In genomic region chr2:149365826-149366583, GRCh38 we compare ENCODE assay signal across 11 cellular contexts. TPM values are rescaled to one million over a fixed set of nuclear protein-coding genes. Genes with fewer than 3 reads are reported as not detected.
DNase-seq lines count a peak whose midpoint lies in the region; ATAC-seq, FAIRE-seq and TF ChIP-seq lines count a peak whose summit lies in the region.
"Had no signal": no experiment of that assay in that cellular context is flagged by ENCODE, and none has a peak within 500 bp of the region (broad histone marks: within the 10 kb centered on the region; RNA-seq: fewer than 3 reads in every experiment).

No MANE protein-coding gene starts in this region.

- ATAC-seq in Right ventricle myocardium inferior (no peak), HG03378 (IDR thresholded peaks at IDR 0.05; ENCODE audit: unreplicated experiment) (no peak)
- ATAC-seq: gastrocnemius medialis had no signal

- H3K27me3 ChIP-seq in cardiac muscle cell (no peaks in the 10 kb centered on the region), iPS-20b (ENCODE audit: insufficient read depth, low read length) (no peaks in the 10 kb centered on the region), MG63 (no peaks in the 10 kb centered on the region)
- H3K27me3 ChIP-seq: adrenal gland, gastrocnemius medialis had no signal

- H3K4me3 ChIP-seq in cardiac muscle cell: no peak overlapping the region
- peak overlapping the region; percentile 8; the same call in 1 of the 2 replicates for H3K4me3 ChIP-seq in iPS-20b (ENCODE audit: low read length)
- H3K4me3 ChIP-seq in MG63: no peak overlapping the region
- H3K4me3 ChIP-seq: adrenal gland, gastrocnemius medialis had no signal

- DNase-seq in cardiac muscle cell (ENCODE audit: low read depth in 1 of 2, low spot score in 1 of 2) (peak in 1 of 2 donors; percentile 7), Right ventricle myocardium inferior (ENCODE audit: missing footprints) (no peak), RCC 7860 (ENCODE audit: low spot score) (peak; percentile 18), T1000 (lab: John Stamatoyannopoulos, UW) (no peak), MG63 (no peak), foreskin melanocyte (no peak)
- DNase-seq: activated CD4-positive, alpha-beta T cell treated with anti-CD3 and anti-CD28 coated beads for 1 hour; adrenal gland; gastrocnemius medialis had no signal

- H3K27ac ChIP-seq in cardiac muscle cell: peak overlapping the region; percentile 25
- no peak overlapping the region for H3K27ac ChIP-seq in iPS-20b (ENCODE audit: low read length)
- H3K27ac ChIP-seq: adrenal gland, gastrocnemius medialis had no signal

- no peak for TF ChIP-seq CTCF in cardiac muscle cell (IDR thresholded peaks at IDR 0.05; ENCODE audit: low read depth, low read length)

- no peak for FAIRE-seq in RCC 7860 (lab: Jason Lieb, UNC)

- H3K9me3 ChIP-seq in cardiac muscle cell (ENCODE audit: low read depth) (no peaks in the 10 kb centered on the region), iPS-20b (ENCODE audit: insufficient read depth, low read depth, low read length) (no peaks in the 10 kb centered on the region; the same call in 1 of the 2 replicates), MG63 (no peaks in the 10 kb centered on the region)
- H3K9me3 ChIP-seq: adrenal gland, gastrocnemius medialis had no signal

- H3K4me1 ChIP-seq in cardiac muscle cell (ENCODE audit: low read depth) (peaks cover 34% of the 10 kb centered on the region), iPS-20b (ENCODE audit: insufficient read depth, low read length) (peaks cover 21% of the 10 kb centered on the region; the same call in 1 of the 2 replicates)
- H3K4me1 ChIP-seq: adrenal gland, gastrocnemius medialis had no signal

- H3K9ac ChIP-seq in iPS-20b (ENCODE audit: low read depth, low read length): no peak overlapping the region

- intact Hi-C loops in Right ventricle myocardium inferior (cut with DNase I): no loop called here

- no peaks in the 10 kb centered on the region for H3K36me3 ChIP-seq in cardiac muscle cell
- H3K36me3 ChIP-seq in iPS-20b (ENCODE audit: insufficient read depth, low read depth, low read length): no peaks in the 10 kb centered on the region
- H3K36me3 ChIP-seq in MG63: no peaks in the 10 kb centered on the region
- H3K36me3 ChIP-seq: adrenal gland, gastrocnemius medialis had no signal

RNA-seq across cellular contexts. Expression of gene LYPD6, which starts 35.6 kb away (rescaled TPM):
- 7.6 and 10.7 TPM in 2 replicates for total RNA-seq in cardiac muscle cell
- polyA plus RNA-seq in cardiac muscle cell: 5.8 and 7.4 TPM in 2 replicates
- total RNA-seq in Right ventricle myocardium inferior: 0.14 TPM
- 0.94 and 1.4 TPM in 2 replicates for total RNA-seq in MG63 (2014; rRNA removed; shearing (Covaris generic); ENCODE audit: low replicate concordance)
